In genomic region chr2:158935617-158936016, GRCh38 we compare ENCODE assay signal across 1 cellular context.
TF ChIP-seq lines count a peak whose summit lies in the region.

No MANE protein-coding gene starts in this region.

TF ChIP-seq in GM23338, 12 proteins besides CTCF, POLR2A, EP300 and RAD21 (continued from another document):
- TF ChIP-seq ZNF462 (CRISPR knock-in tag; IDR thresholded peaks at IDR 0.05) (no peak), EZH2phosphoT487 (IDR thresholded peaks at IDR 0.05; ENCODE audit: unreplicated experiment) (no peak), JUNB (IDR thresholded peaks at IDR 0.05; ENCODE audit: unreplicated experiment) (no peak), REST (IDR thresholded peaks at IDR 0.05; ENCODE audit: unreplicated experiment) (no peak)
